1 cellular context compared by ENCODE assay signal in the genomic region with DNA sequence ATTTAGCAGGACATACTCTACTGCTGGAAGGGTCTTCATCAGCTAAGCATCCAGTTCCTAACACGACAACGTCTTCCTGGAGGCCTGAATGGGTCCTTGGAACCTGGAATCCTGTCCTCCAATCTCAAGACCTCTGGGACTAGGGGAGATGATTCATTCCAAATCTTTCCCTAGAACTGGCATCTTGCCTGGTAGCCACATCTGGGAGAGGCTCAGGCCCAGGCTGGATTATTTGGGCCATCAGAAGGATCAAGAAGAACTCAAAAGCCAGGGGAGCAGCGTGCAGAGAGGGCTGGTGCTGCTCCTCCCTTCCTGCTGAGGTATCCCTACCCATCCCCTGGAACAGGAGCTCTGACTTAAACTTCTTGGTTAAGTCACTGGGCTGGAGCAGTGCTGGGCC.
TF ChIP-seq lines count a peak whose summit lies in the region.

No MANE protein-coding gene starts in this region.

TF ChIP-seq in SK-N-SH treated with all-trans-retinoic acid at 6 μM for 48 hours, 23 proteins besides CTCF, POLR2A, EP300 and RAD21 (continued from another document):
- TF ChIP-seq, protein P1, sequence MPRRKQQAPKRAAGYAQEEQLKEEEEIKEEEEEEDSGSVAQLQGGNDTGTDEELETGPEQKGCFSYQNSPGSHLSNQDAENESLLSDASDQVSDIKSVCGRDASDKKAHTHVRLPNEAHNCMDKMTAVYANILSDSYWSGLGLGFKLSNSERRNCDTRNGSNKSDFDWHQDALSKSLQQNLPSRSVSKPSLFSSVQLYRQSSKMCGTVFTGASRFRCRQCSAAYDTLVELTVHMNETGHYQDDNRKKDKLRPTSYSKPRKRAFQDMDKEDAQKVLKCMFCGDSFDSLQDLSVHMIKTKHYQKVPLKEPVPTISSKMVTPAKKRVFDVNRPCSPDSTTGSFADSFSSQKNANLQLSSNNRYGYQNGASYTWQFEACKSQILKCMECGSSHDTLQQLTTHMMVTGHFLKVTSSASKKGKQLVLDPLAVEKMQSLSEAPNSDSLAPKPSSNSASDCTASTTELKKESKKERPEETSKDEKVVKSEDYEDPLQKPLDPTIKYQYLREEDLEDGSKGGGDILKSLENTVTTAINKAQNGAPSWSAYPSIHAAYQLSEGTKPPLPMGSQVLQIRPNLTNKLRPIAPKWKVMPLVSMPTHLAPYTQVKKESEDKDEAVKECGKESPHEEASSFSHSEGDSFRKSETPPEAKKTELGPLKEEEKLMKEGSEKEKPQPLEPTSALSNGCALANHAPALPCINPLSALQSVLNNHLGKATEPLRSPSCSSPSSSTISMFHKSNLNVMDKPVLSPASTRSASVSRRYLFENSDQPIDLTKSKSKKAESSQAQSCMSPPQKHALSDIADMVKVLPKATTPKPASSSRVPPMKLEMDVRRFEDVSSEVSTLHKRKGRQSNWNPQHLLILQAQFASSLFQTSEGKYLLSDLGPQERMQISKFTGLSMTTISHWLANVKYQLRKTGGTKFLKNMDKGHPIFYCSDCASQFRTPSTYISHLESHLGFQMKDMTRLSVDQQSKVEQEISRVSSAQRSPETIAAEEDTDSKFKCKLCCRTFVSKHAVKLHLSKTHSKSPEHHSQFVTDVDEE (CRISPR knock-in tag; IDR thresholded peaks at IDR 0.05): no peak
- no peak for TF ChIP-seq ISL1 (CRISPR knock-in tag; IDR thresholded peaks at IDR 0.05)
